Comparison of ENCODE assay signal across 8 cellular contexts in genomic region chr10:72331575-72332422, GRCh38. TPM values are rescaled to one million over a fixed set of nuclear protein-coding genes. Genes with fewer than 3 reads are reported as not detected.
DNase-seq lines count a peak whose midpoint lies in the region; ATAC-seq and TF ChIP-seq lines count a peak whose summit lies in the region.

No MANE protein-coding gene starts in this region.

- TF ChIP-seq CTCF in 22Rv1 (IDR thresholded peaks at IDR 0.05) = peak; percentile 58

- TF ChIP-seq POLR2A in GM18951 (IDR thresholded peaks at IDR 0.05; ENCODE audit: extremely low read depth, insufficient read depth, insufficient read length) = peak; percentile 44

- peak; percentile 82 for ATAC-seq in esophagus mucosa

- H3K27me3 ChIP-seq in muscle layer of duodenum (ENCODE audit: low read depth, low read length) = no peaks in the 10 kb centered on the region

- H3K4me3 ChIP-seq in muscle layer of duodenum (ENCODE audit: low read depth in 1 of 2, low read length in 2 of 2) = peak overlapping the region in 1 of 2 donors; percentile 5

- H3K36me3 ChIP-seq in muscle layer of duodenum (ENCODE audit: control insufficient read depth in 1 of 2, insufficient read depth in 2 of 2, low read length in 2 of 2) = peaks cover 0 to 17% of the 10 kb centered on the region in 2 donors

- DNase-seq in HUDEP-2 (lab: John Stamatoyannopoulos, UW; ENCODE audit: unreplicated experiment in 76 of 76) (peak in 75 of 76 experiments; percentile 75 to 99 (median 96)), NOMO-1 treated with dmso at 0.1 percent for 144 hours (lab: John Stamatoyannopoulos, UW; ENCODE audit: unreplicated experiment) (peak; percentile 96)
- peak; percentile 88 for DNase-seq in activated T-cell treated with anti-CD3 and anti-CD28 coated beads, Interleukin-2, amount 50 U/mL, for 1 hour
- peak; percentile 70 for DNase-seq in stimulated activated CD8-positive, alpha-beta memory T cell treated with anti-CD3 and anti-CD28 coated beads, Interleukin-7, amount 100 ng/mL, for 24 hours (ENCODE audit: low read depth)

- H3K27ac ChIP-seq in 22Rv1 (peak overlapping the region; percentile 98), muscle layer of duodenum (ENCODE audit: low read length) (peak overlapping the region; percentile 49)

- in situ Hi-C loops in GM18951 (cut with MboI; ENCODE audit: low sequenced_read_pairs, unreplicated experiment) = loop anchor here (10.0 kb wide), 2 partner anchors 117 to 197 kb away; partner anchors contain the start of genes ANAPC16 and ASCC1

- no peaks in the 10 kb centered on the region for H3K9me3 ChIP-seq in muscle layer of duodenum (ENCODE audit: control insufficient read depth in 1 of 2, low read length in 2 of 2)

- peaks cover 19 to 66% of the 10 kb centered on the region in 2 donors for H3K4me1 ChIP-seq in muscle layer of duodenum (ENCODE audit: control insufficient read depth in 1 of 2, insufficient read depth in 2 of 2, low read length in 2 of 2)

RNA-seq across cellular contexts. Expression of gene DNAJB12, which starts 22.9 kb away (rescaled TPM):
- total RNA-seq in esophagus mucosa = 21.6 TPM

RNA-seq across cellular contexts. Expression of gene DDIT4, which starts 58.1 kb away (rescaled TPM):
- 417 TPM for total RNA-seq in esophagus mucosa
